Comparison of ENCODE assay signal across 10 cellular contexts in the genomic region with DNA sequence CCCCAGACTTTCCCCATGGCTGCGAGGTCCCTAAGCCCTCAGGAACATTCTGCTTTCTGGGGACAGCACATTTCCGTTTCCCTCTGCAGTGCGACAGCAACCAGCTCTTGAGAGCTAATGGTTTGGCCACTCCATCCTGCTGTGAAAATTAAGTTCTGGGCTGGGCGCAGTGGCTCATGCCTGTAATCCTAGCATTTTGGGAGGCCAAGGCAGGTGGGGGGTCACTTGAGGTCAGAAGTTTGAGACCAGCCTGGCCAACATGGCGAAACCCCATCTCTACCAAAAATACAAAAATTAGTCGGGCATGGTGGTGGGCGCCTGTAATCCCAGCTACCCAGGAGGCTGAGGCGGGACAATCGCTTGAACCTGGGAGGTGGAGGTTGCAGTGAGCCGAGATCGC. TPM values are rescaled to one million over a fixed set of nuclear protein-coding genes. Genes with fewer than 3 reads are reported as not detected.
DNase-seq lines count a peak whose midpoint lies in the region; ATAC-seq, FAIRE-seq and TF ChIP-seq lines count a peak whose summit lies in the region.
"Not testable (repeated sequence)": the region's sequence is repeated elsewhere in the genome, so short reads cannot be mapped to it uniquely, and the experiment has no call there.
"Had no signal": no experiment of that assay in that cellular context is flagged by ENCODE, and none has a peak within 500 bp of the region (broad histone marks: within the 10 kb centered on the region; RNA-seq: fewer than 3 reads in every experiment).

No MANE protein-coding gene starts in this region.

- H3K4me2 ChIP-seq in mesenchymal stem cell (ENCODE audit: low read length, poor library complexity, severe bottlenecking), result not testable (repeated sequence)

- FAIRE-seq in pancreas (lab: Jason Lieb, UNC), result not testable (repeated sequence)

- not testable (repeated sequence) for H2AK5ac ChIP-seq in mesenchymal stem cell (ENCODE audit: low read length, severe bottlenecking)

- H3K27me3 ChIP-seq in CD4-positive, CD25-positive, alpha-beta regulatory T cell (ENCODE audit: control insufficient read depth, insufficient read depth, low read length); gastroesophageal sphincter; mesenchymal stem cell (ENCODE audit: control insufficient read depth in 1 of 2, insufficient read depth in 1 of 2, low read length in 2 of 2); pancreas; stomach smooth muscle (ENCODE audit: control insufficient read depth in 1 of 2, insufficient read depth in 2 of 2, low read length in 2 of 2): not testable (repeated sequence)

- not testable (repeated sequence) for H3K9me3 Mint-ChIP-seq in CD4-positive, CD25-positive, alpha-beta regulatory T cell; IgD-negative memory B cell; brain

- TF ChIP-seq POLR2A in gastroesophageal sphincter (IDR thresholded peaks at IDR 0.05), result not testable (repeated sequence)

- not testable (repeated sequence) for H3K36me3 ChIP-seq in CD4-positive, CD25-positive, alpha-beta regulatory T cell (ENCODE audit: control insufficient read depth, insufficient read depth, low read length); gastroesophageal sphincter; mesenchymal stem cell (ENCODE audit: control insufficient read depth in 1 of 2, insufficient read depth in 2 of 2, low read depth in 1 of 2, low read length in 2 of 2); pancreas; stomach smooth muscle (ENCODE audit: control insufficient read depth in 2 of 2, insufficient read depth in 2 of 2, low read length in 2 of 2)

- H3K27ac ChIP-seq in CD4-positive, CD25-positive, alpha-beta regulatory T cell (ENCODE audit: insufficient read depth, low read length, poor library complexity, severe bottlenecking); mesenchymal stem cell (ENCODE audit: low read length, poor library complexity, severe bottlenecking): not testable (repeated sequence)
- H3K27ac ChIP-seq in VCaP, result peak overlapping the region; percentile 90; the same call in 1 of the 2 replicates
- H3K27ac ChIP-seq in gastroesophageal sphincter, result peak overlapping the region; percentile 81 to 100 (median 98)
- peak overlapping the region; percentile 92 to 99 (median 96) for H3K27ac ChIP-seq in pancreas
- H3K27ac ChIP-seq in stomach smooth muscle (ENCODE audit: low read length), result peak overlapping the region; percentile 98

- not testable (repeated sequence) for H3K36me3 Mint-ChIP-seq in CD4-positive, CD25-positive, alpha-beta regulatory T cell; IgD-negative memory B cell; brain

- H2BK120ac ChIP-seq in mesenchymal stem cell (ENCODE audit: low read depth, low read length), result not testable (repeated sequence)

- not testable (repeated sequence) for DNase-seq in CD4-positive, CD25-positive, alpha-beta regulatory T cell; mesenchymal stem cell; pancreas

- peaks cover 24% of the 10 kb centered on the region for H3K4me1 ChIP-seq in CD4-positive, CD25-positive, alpha-beta regulatory T cell (ENCODE audit: control insufficient read depth, insufficient read depth, low read length, poor library complexity, severe bottlenecking)
- H3K4me1 ChIP-seq in gastroesophageal sphincter, result peaks cover 0 to 34% (median 20%) of the 10 kb centered on the region in 3 donors
- H3K4me1 ChIP-seq in mesenchymal stem cell (ENCODE audit: control insufficient read depth, insufficient read depth, low read depth, low read length), result peaks cover 25% of the 10 kb centered on the region
- H3K4me1 ChIP-seq in pancreas, result peaks cover 6 to 12% (median 10%) of the 10 kb centered on the region in 3 donors
- peaks cover 32% of the 10 kb centered on the region for H3K4me1 ChIP-seq in stomach smooth muscle (ENCODE audit: control insufficient read depth, insufficient read depth, low read length)

- H3K4me3 Mint-ChIP-seq in CD4-positive, CD25-positive, alpha-beta regulatory T cell, result peak overlapping the region; percentile 78 to 88 (median 82)
- H3K4me3 Mint-ChIP-seq in IgD-negative memory B cell (peak overlapping the region; percentile 85 to 94 (median 92)), brain (peak overlapping the region in 4 of 5 experiments; percentile 65 to 100 (median 99))

- not testable (repeated sequence) for H3K23ac ChIP-seq in mesenchymal stem cell (ENCODE audit: low read length in 2 of 2)

- not testable (repeated sequence) for H4K91ac ChIP-seq in mesenchymal stem cell (ENCODE audit: low read length)

- not testable (repeated sequence) for TF ChIP-seq CTCF in VCaP (conservative IDR thresholded peaks at IDR 0.05); brain (conservative IDR thresholded peaks at IDR 0.05); gastroesophageal sphincter (IDR thresholded peaks at IDR 0.05); pancreas (IDR thresholded peaks at IDR 0.05)

- H2AFZ ChIP-seq in mesenchymal stem cell (ENCODE audit: low read depth, low read length), result not testable (repeated sequence)

- not testable (repeated sequence) for H3K79me1 ChIP-seq in mesenchymal stem cell (replicated peaks; ENCODE audit: low read length, poor library complexity, severe bottlenecking)

- 90% methylated on average over 2 to 3 of the region's 11 CpGs for WGBS in gastroesophageal sphincter (ENCODE audit: low coverage in 1 of 2), 2 donors
- WGBS in mesenchymal stem cell, result 67% methylated on average over 4 of the region's 11 CpGs
- WGBS in pancreas, 2 donors, result 78 to 81% methylated on average over 11 of the region's 11 CpGs

- TF ChIP-seq EP300 in gastroesophageal sphincter (IDR thresholded peaks at IDR 0.05), result not testable (repeated sequence)

- intact Hi-C loops in pancreas (cut with DNase I), result loop anchor here in 1 of 3 donors (10.0 kb wide), 1 partner anchor 52 kb away; no protein-coding TSS in a partner anchor

- not testable (repeated sequence) for H3K4me3 ChIP-seq in CD4-positive, CD25-positive, alpha-beta regulatory T cell (ENCODE audit: low read depth, low read length); gastroesophageal sphincter; mesenchymal stem cell (ENCODE audit: insufficient read depth in 1 of 2, low read depth in 1 of 2, low read length in 2 of 2)
- peak overlapping the region in 1 of 4 donors; percentile 83 for H3K4me3 ChIP-seq in pancreas
- peak overlapping the region in 1 of 2 donors; percentile 99 for H3K4me3 ChIP-seq in stomach smooth muscle (ENCODE audit: low read length in 2 of 2)

- not testable (repeated sequence) for H2BK15ac ChIP-seq in mesenchymal stem cell (ENCODE audit: low read depth, poor library complexity, severe bottlenecking)

- not testable (repeated sequence) for H3K27ac Mint-ChIP-seq in CD4-positive, CD25-positive, alpha-beta regulatory T cell
- H3K27ac Mint-ChIP-seq in IgD-negative memory B cell, result peak overlapping the region in 1 of 3 donors; percentile 80
- peak overlapping the region in 2 of 5 experiments; percentile 50 to 66 for H3K27ac Mint-ChIP-seq in brain

- H2BK5ac ChIP-seq in mesenchymal stem cell (ENCODE audit: low read depth, low read length, poor library complexity, severe bottlenecking), result not testable (repeated sequence)

- not testable (repeated sequence) for H3K4ac ChIP-seq in mesenchymal stem cell (ENCODE audit: low read depth in 1 of 2, low read length in 2 of 2)

- H2BK12ac ChIP-seq in mesenchymal stem cell (ENCODE audit: low read length in 2 of 2), result not testable (repeated sequence)

- peaks cover 21% of the 10 kb centered on the region for H3K27me3 Mint-ChIP-seq in CD4-positive, CD25-positive, alpha-beta regulatory T cell
- not testable (repeated sequence) for H3K27me3 Mint-ChIP-seq in IgD-negative memory B cell
- peaks cover 18% of the 10 kb centered on the region for H3K27me3 Mint-ChIP-seq in brain

- H3K9ac ChIP-seq in mesenchymal stem cell (ENCODE audit: low read length) (peak overlapping the region; percentile 96), stomach smooth muscle (ENCODE audit: low read length in 2 of 2) (peak overlapping the region; percentile 87 to 89)

- peaks cover 0 to 17% (median 7%) of the 10 kb centered on the region in 4 donors for H3K4me1 Mint-ChIP-seq in CD4-positive, CD25-positive, alpha-beta regulatory T cell
- H3K4me1 Mint-ChIP-seq in IgD-negative memory B cell (peaks cover 20 to 25% (median 24%) of the 10 kb centered on the region in 3 donors), brain (peaks cover 36% of the 10 kb centered on the region)

- H3K14ac ChIP-seq in mesenchymal stem cell (ENCODE audit: low read length in 2 of 2), result not testable (repeated sequence)

- ATAC-seq in CD4-positive, CD25-positive, alpha-beta regulatory T cell (ENCODE audit: low read depth in 2 of 2); gastroesophageal sphincter; pancreas: not testable (repeated sequence)

- H4K8ac ChIP-seq in mesenchymal stem cell (ENCODE audit: low read length), result peak overlapping the region; percentile 42

- H3K9me3 ChIP-seq in CD4-positive, CD25-positive, alpha-beta regulatory T cell (ENCODE audit: control insufficient read depth in 2 of 2, low read length in 2 of 2); gastroesophageal sphincter; mesenchymal stem cell (ENCODE audit: control insufficient read depth, low read length); pancreas; stomach smooth muscle (ENCODE audit: control insufficient read depth in 2 of 2, low read length in 2 of 2): not testable (repeated sequence)

- not testable (repeated sequence) for H3K18ac ChIP-seq in mesenchymal stem cell (ENCODE audit: low read depth in 1 of 2, low read length in 2 of 2)

RNA-seq across cellular contexts. Expression of a gene that starts 1.1 kb away (rescaled TPM):
- 4.6 TPM for total RNA-seq in CD4-positive, CD25-positive, alpha-beta regulatory T cell
- polyA plus RNA-seq in CD4-positive, CD25-positive, alpha-beta regulatory T cell, result under 1 TPM in 2 of 4 donors, not detected in 2; 0.31 to 0.52 TPM
- polyA plus RNA-seq in IgD-negative memory B cell (0.39 TPM), brain (ENCODE audit: insufficient read depth, low read depth, low replicate concordance) (110 TPM), pancreas (10 to 100 TPM; 24.2 to 28.9 TPM)
- total RNA-seq in gastroesophageal sphincter (100 to 1,000 TPM in 1 of 4 donors, 10 to 100 TPM in 3; 69.4 to 106 (median 73.0) TPM), pancreas (10 to 100 TPM; 43.2 to 56.2 (median 46.9) TPM)
- 26.3 TPM for polyA plus RNA-seq in mesenchymal stem cell (2013, experiment 1 of 2)
- 26.1 TPM for polyA plus RNA-seq in mesenchymal stem cell (2013, experiment 2 of 2)

RNA-seq across cellular contexts. Expression of a gene that starts 51.2 kb away (rescaled TPM):
- total RNA-seq in CD4-positive, CD25-positive, alpha-beta regulatory T cell, result not detected
- not detected for polyA plus RNA-seq in CD4-positive, CD25-positive, alpha-beta regulatory T cell
- polyA plus RNA-seq in IgD-negative memory B cell (not detected), brain (ENCODE audit: insufficient read depth, low read depth, low replicate concordance) (not detected), pancreas (not detected)
- total RNA-seq in gastroesophageal sphincter (not detected), pancreas (under 1 TPM in 4 of 6 donors, not detected in 2; 0.19 to 0.67 (median 0.21) TPM)
- polyA plus RNA-seq in mesenchymal stem cell (2013, experiment 1 of 2), result not detected
- polyA plus RNA-seq in mesenchymal stem cell (2013, experiment 2 of 2), result not detected
- total RNA-seq: activated CD8-positive, alpha-beta memory T cell treated with anti-CD3 and anti-CD28 coated beads, Interleukin-2, amount 10 ng/mL, durations not matched to agents 7 days and 5 days; pulmonary artery endothelial cell had no signal

Comparison
In these comparisons a context has a peak if more than half of its experiments do, and no peak if none do; other contexts are left out.
1. RNA of a gene that starts 1.1 kb away (polyA plus RNA-seq): 110 TPM in brain (single experiment) and 24.2 to 28.9 TPM in pancreas; 0.39 TPM in IgD-negative memory B cell (single experiment) and 0.31 to 0.52 TPM in CD4-positive, CD25-positive, alpha-beta regulatory T cell; every median in the first group is over 10 times any median in the second.
2. Peak in every context shown above with its lines, with median percentiles within 50 percentile points of each other: H3K4me3 Mint-ChIP-seq.